Comparison of ENCODE assay signal across 1 cellular context in genomic region chr14:95210699-95211098, GRCh38.
TF ChIP-seq lines count a peak whose summit lies in the region.

No MANE protein-coding gene starts in this region.

TF ChIP-seq in HepG2, 621 proteins besides CTCF, POLR2A, EP300 and RAD21 (continued from another document):
- TF ChIP-seq ZBTB4 (CRISPR knock-in tag; IDR thresholded peaks at IDR 0.05; ENCODE audit: borderline replicate concordance) (peak; percentile 97; the same call in 1 of the 2 replicates), ZBTB2 (CRISPR knock-in tag; IDR thresholded peaks at IDR 0.05; ENCODE audit: low read depth) (no peak), FUBP1 (CRISPR knock-in tag; IDR thresholded peaks at IDR 0.05; ENCODE audit: borderline replicate concordance) (no peak), SIX4 (CRISPR knock-in tag; IDR thresholded peaks at IDR 0.05) (no peak), SAP130 (CRISPR knock-in tag; IDR thresholded peaks at IDR 0.05; ENCODE audit: low read depth) (peak; percentile 26; the same call in 1 of the 2 replicates), PCBP2 (optimal IDR thresholded peaks at IDR 0.05; ENCODE audit: low read depth, low read length, poor library complexity, severe bottlenecking) (no peak), TBX2 (CRISPR knock-in tag; IDR thresholded peaks at IDR 0.05; ENCODE audit: borderline replicate concordance) (0 out of 2 replicates have a peak, but pooled peaks have one; percentile 30), SOX13 (IDR thresholded peaks at IDR 0.05) (no peak), SOX13 (CRISPR knock-in tag; conservative IDR thresholded peaks at IDR 0.05 in 1 of 2, IDR thresholded peaks at IDR 0.05 in 1 of 2) (0 out of 4 replicates have a peak, but pooled peaks of 1 of the 2 experiments have one; percentile 9), ZNF768 (CRISPR knock-in tag; IDR thresholded peaks at IDR 0.05) (peak; percentile 14; the same call in 1 of the 2 replicates), FOXP1 (IDR thresholded peaks at IDR 0.05) (no peak), FOXP1 (CRISPR knock-in tag; IDR thresholded peaks at IDR 0.05) (peak; percentile 44; the same call in 1 of the 2 replicates), RARG (CRISPR knock-in tag; IDR thresholded peaks at IDR 0.05; ENCODE audit: low read depth) (no peak), FOXA3 (CRISPR knock-in tag; IDR thresholded peaks at IDR 0.05) (peak; percentile 51; the same call in 1 of the 2 replicates), ZBTB34 (CRISPR knock-in tag; IDR thresholded peaks at IDR 0.05) (0 out of 2 replicates have a peak, but pooled peaks have one; percentile 35), SMYD3 (CRISPR knock-in tag; IDR thresholded peaks at IDR 0.05) (no peak), DBP (CRISPR knock-in tag; IDR thresholded peaks at IDR 0.05; ENCODE audit: not compliant biosample characterization) (no peak)
